In genomic region chr15:31303434-31304073, GRCh38 we compare ENCODE assay signal across 9 cellular contexts. TPM values are rescaled to one million over a fixed set of nuclear protein-coding genes. Genes with fewer than 3 reads are reported as not detected.
DNase-seq lines count a peak whose midpoint lies in the region; ATAC-seq and TF ChIP-seq lines count a peak whose summit lies in the region.
"Had no signal": no experiment of that assay in that cellular context is flagged by ENCODE, and none has a peak within 500 bp of the region (broad histone marks: within the 10 kb centered on the region; RNA-seq: fewer than 3 reads in every experiment).

No MANE protein-coding gene starts in this region.

- H3K4me1 ChIP-seq in mammary epithelial cell (ENCODE audit: insufficient read depth, low read length) (no peaks in the 10 kb centered on the region), right cardiac atrium (ENCODE audit: control insufficient read depth, insufficient read depth, low read length) (peaks cover 8% of the 10 kb centered on the region), transverse colon (peaks cover 0 to 13% (median 5%) of the 10 kb centered on the region in 4 donors), tibial nerve (peaks cover 0 to 65% (median 22%) of the 10 kb centered on the region in 4 donors)

- no peak overlapping the region for H3K9ac ChIP-seq in mammary epithelial cell (ENCODE audit: insufficient read depth, low read length)

- no peaks in the 10 kb centered on the region for H3K9me3 ChIP-seq in mammary epithelial cell (replicated peaks; ENCODE audit: insufficient read depth, low read length)
- H3K9me3 ChIP-seq in right cardiac atrium (ENCODE audit: control insufficient read depth, low read length), result no peaks in the 10 kb centered on the region
- H3K9me3 ChIP-seq in transverse colon, result no peaks in the 10 kb centered on the region
- H3K9me3 ChIP-seq in tibial nerve, result no peaks in the 10 kb centered on the region
- H3K9me3 ChIP-seq: breast epithelium had no signal

- H3K27me3 Mint-ChIP-seq in MCF 10A (ENCODE audit: insufficient read depth, unreplicated experiment), result no peaks in the 10 kb centered on the region

- H3K4me3 ChIP-seq in mammary epithelial cell (replicated peaks in 1 of 3; ENCODE audit: insufficient read depth in 1 of 3, low read depth in 2 of 3, low read length in 3 of 3) (no peak overlapping the region), right cardiac atrium (ENCODE audit: low read length) (no peak overlapping the region), transverse colon (no peak overlapping the region), tibial nerve (no peak overlapping the region)
- H3K4me3 ChIP-seq: breast epithelium had no signal

- H3K4me3 Mint-ChIP-seq in MCF 10A (ENCODE audit: unreplicated experiment), result no peak overlapping the region

- H4K20me1 ChIP-seq in mammary epithelial cell (ENCODE audit: insufficient read depth, low read length), result no peaks in the 10 kb centered on the region

- H2AFZ ChIP-seq in mammary epithelial cell (ENCODE audit: low read depth, low read length), result no peak overlapping the region

- H3K79me2 ChIP-seq in mammary epithelial cell (ENCODE audit: insufficient read depth, low read length), result no peaks in the 10 kb centered on the region

- H3K36me3 Mint-ChIP-seq in MCF 10A (ENCODE audit: insufficient read depth, unreplicated experiment), result no peaks in the 10 kb centered on the region

- no peak overlapping the region for H3K27ac ChIP-seq in mammary epithelial cell (ENCODE audit: insufficient read depth, low read depth, low read length)
- no peak overlapping the region for H3K27ac ChIP-seq in right cardiac atrium (ENCODE audit: low read length)
- no peak overlapping the region for H3K27ac ChIP-seq in transverse colon
- H3K27ac ChIP-seq in tibial nerve, result no peak overlapping the region
- H3K27ac ChIP-seq: breast epithelium had no signal

- POLR2A ChIA-PET in MCF 10A (lab: Yijun Ruan, JAX), result interaction anchor here (0.6 to 1.1 kb wide), 3 partner anchors 22 to 1341 kb away, joined by 3 read pairs; no protein-coding TSS in a partner anchor

- TF ChIP-seq CTCF in MCF 10A (IDR thresholded peaks at IDR 0.05; ENCODE audit: unreplicated experiment), result no peak
- TF ChIP-seq CTCF in mammary epithelial cell (conservative IDR thresholded peaks at IDR 0.05 in 1 of 2, IDR thresholded peaks at IDR 0.05 in 1 of 2; ENCODE audit: extremely low read depth in 1 of 2, insufficient read depth in 1 of 2, low read depth in 1 of 2, low read length in 2 of 2), result no peak
- no peak for TF ChIP-seq CTCF in transverse colon (IDR thresholded peaks at IDR 0.05)
- TF ChIP-seq CTCF in tibial nerve (IDR thresholded peaks at IDR 0.05), result no peak

- no peak for TF ChIP-seq POLR2A in transverse colon (IDR thresholded peaks at IDR 0.05)
- TF ChIP-seq POLR2A in tibial nerve (IDR thresholded peaks at IDR 0.05), result no peak

- intact Hi-C loops in MCF 10A (cut with micrococcal nuclease), result no loop called here
- intact Hi-C loops in mammary epithelial cell (cut with micrococcal nuclease), result no loop called here
- intact Hi-C loops in right cardiac atrium (cut with DNase I), result no loop called here
- intact Hi-C loops in transverse colon (cut with DNase I; ENCODE audit: low total_unique reads), result no loop called here

- no peak overlapping the region for H3K4me2 ChIP-seq in mammary epithelial cell (ENCODE audit: insufficient read depth, low read depth, low read length)

- no peaks in the 10 kb centered on the region for H3K9me3 Mint-ChIP-seq in MCF 10A (ENCODE audit: unreplicated experiment)

- DNase-seq in MCF 10A (ENCODE audit: unreplicated experiment) (peak; percentile 50), mammary epithelial cell (no peak), right cardiac atrium (peak; percentile 59 to 87 (median 85)), transverse colon (peak; percentile 52), tibial nerve (ENCODE audit: low spot score in 2 of 2) (no peak), NCI-H2107 treated with DMSO at 0.1 percent for 48 hours (lab: John Stamatoyannopoulos, UW; ENCODE audit: unreplicated experiment) (no peak)
- DNase-seq in activated CD4-positive, alpha-beta T cell treated with anti-CD3 and anti-CD28 coated beads, Interleukin-2, amount 50 U/mL, for 48 hours, result peak; percentile 17 to 32

- TF ChIP-seq EP300 in transverse colon (IDR thresholded peaks at IDR 0.05; ENCODE audit: low read depth) (no peak), tibial nerve (IDR thresholded peaks at IDR 0.05) (no peak)

- BruUV-seq in MCF 10A (replicated peaks; lab: Mats Ljungman, UMichigan), result no TSS peak
- no TSS peak for BruUV-seq in mammary epithelial cell (replicated peaks; lab: Mats Ljungman, UMichigan)

- no peaks in the 10 kb centered on the region for H3K27me3 ChIP-seq in mammary epithelial cell (ENCODE audit: insufficient read depth, low read length)
- no peaks in the 10 kb centered on the region for H3K27me3 ChIP-seq in right cardiac atrium (ENCODE audit: control insufficient read depth, insufficient read depth)
- H3K27me3 ChIP-seq in transverse colon, result no peaks in the 10 kb centered on the region
- H3K27me3 ChIP-seq in tibial nerve, result no peaks in the 10 kb centered on the region

- dilution Hi-C loops in mammary epithelial cell (cut with HindIII; ENCODE audit: low sequenced_read_pairs), result no loop called here

- no peak overlapping the region for H3K27ac Mint-ChIP-seq in MCF 10A (ENCODE audit: low read depth, unreplicated experiment)

- in situ Hi-C loops in mammary epithelial cell (cut with MboI; ENCODE audit: low sequenced_read_pairs in 2 of 2), result no loop called here
- in situ Hi-C loops in transverse colon (cut with MboI; ENCODE audit: low pct_ligation_motif_present in 1 of 4, low pct_unique_long_range_greater_than_20kb in 1 of 4, low sequenced_read_pairs in 3 of 4), result loop anchor here in 1 of 4 donors (25.0 kb wide), 1 partner anchor 91 kb away; no protein-coding TSS in a partner anchor

- CTCF ChIA-PET in MCF 10A (lab: Yijun Ruan, JAX) (interaction anchor here (0.6 to 1.3 kb wide), 8 partner anchors 65 to 517 kb away, joined by 3 to 6 read pairs (median 4); no protein-coding TSS in a partner anchor), mammary epithelial cell (lab: Charles Lee; ENCODE audit: low non-redundant PET) (no interaction called here)

- peaks cover 5% of the 10 kb centered on the region for H3K4me1 Mint-ChIP-seq in MCF 10A (ENCODE audit: insufficient read depth, unreplicated experiment)

- H3K36me3 ChIP-seq in mammary epithelial cell (ENCODE audit: insufficient read depth, low read length) (no peaks in the 10 kb centered on the region), transverse colon (no peaks in the 10 kb centered on the region), tibial nerve (no peaks in the 10 kb centered on the region)
- H3K36me3 ChIP-seq: breast epithelium had no signal

- ATAC-seq in right cardiac atrium (peak; percentile 64 to 65), HG03045 (IDR thresholded peaks at IDR 0.05; ENCODE audit: unreplicated experiment) (no peak)

- 59% methylated on average over 6 of the region's 8 CpGs for WGBS in mammary epithelial cell (ENCODE audit: low coverage, missing lambda C conversion rate)
- WGBS in right cardiac atrium, result 42% methylated on average over 8 of the region's 8 CpGs
- 20 to 42% methylated on average over 1 to 8 of the region's 8 CpGs for WGBS in transverse colon (ENCODE audit: low coverage in 1 of 2), 2 donors
- 47 to 55% methylated on average over 8 of the region's 8 CpGs for WGBS in tibial nerve, 2 donors

RNA-seq across cellular contexts. Expression of gene KLF13, which starts 23.1 kb away (rescaled TPM):
- total RNA-seq in MCF 10A (2022), result 83.1 and 110 TPM in 2 replicates
- total RNA-seq in mammary epithelial cell, result 10 to 100 TPM; 49.8 to 62.3 TPM
- polyA plus RNA-seq in mammary epithelial cell, result 25.1 TPM
- 40.5 TPM for polyA minus RNA-seq in mammary epithelial cell
- total RNA-seq in right cardiac atrium, result 100 to 1,000 TPM in 2 of 4 donors, 10 to 100 TPM in 2; 42.3 to 108 (median 88.2) TPM
- polyA plus RNA-seq in right cardiac atrium, result 52.7 TPM
- total RNA-seq in transverse colon, result 10 to 100 TPM; 39.0 to 81.2 (median 68.8) TPM
- 10 to 100 TPM; 61.2 to 77.9 (median 75.1) TPM for total RNA-seq in tibial nerve

Comparison
In these comparisons a context has a peak if more than half of its experiments do, and no peak if none do; other contexts are left out.
1. DNase-seq: peak in MCF 10A (single experiment), activated CD4-positive, alpha-beta T cell treated with anti-CD3 and anti-CD28 coated beads, Interleukin-2, amount 50 U/mL, for 48 hours (2 of 2), right cardiac atrium (3 of 3) and transverse colon (single experiment); none in mammary epithelial cell (single experiment), tibial nerve (0 of 2) and NCI-H2107 treated with DMSO at 0.1 percent for 48 hours (single experiment).